ENCODE assay signal across 1 cellular context in the genomic region with DNA sequence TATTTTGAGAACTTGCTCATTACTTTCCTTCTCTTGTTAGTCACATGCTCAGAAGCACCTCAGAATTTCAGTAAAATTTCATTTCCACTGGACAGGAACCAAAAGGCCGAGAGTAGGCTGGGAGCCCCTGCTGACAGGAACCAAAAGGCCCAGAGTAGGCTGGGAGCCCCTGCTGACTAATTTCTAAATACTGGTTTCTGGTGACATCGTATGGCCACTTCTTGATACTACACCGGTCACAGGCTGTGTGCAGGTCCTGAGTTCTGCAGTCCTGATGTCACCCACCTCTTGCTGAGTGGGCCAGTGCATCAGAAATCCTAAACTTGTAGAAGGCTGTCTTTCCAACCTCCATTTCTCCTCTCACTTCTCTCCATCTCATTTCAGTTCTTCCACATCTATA.
TF ChIP-seq lines count a peak whose summit lies in the region.

No MANE protein-coding gene starts in this region.

TF ChIP-seq in IMR-90, 13 proteins besides CTCF, POLR2A, EP300 and RAD21:
- TF ChIP-seq ELK1 (IDR thresholded peaks at IDR 0.05; ENCODE audit: borderline replicate concordance, low read depth, low read length) = no peak
- TF ChIP-seq SMC3 (IDR thresholded peaks at IDR 0.05; ENCODE audit: low read depth, low read length) = peak; percentile 60
- TF ChIP-seq CEBPB (IDR thresholded peaks at IDR 0.05; ENCODE audit: low read depth, low read length) = no peak
- TF ChIP-seq USF2 (IDR thresholded peaks at IDR 0.05; ENCODE audit: low read depth, low read length) = no peak
